In the genomic region with DNA sequence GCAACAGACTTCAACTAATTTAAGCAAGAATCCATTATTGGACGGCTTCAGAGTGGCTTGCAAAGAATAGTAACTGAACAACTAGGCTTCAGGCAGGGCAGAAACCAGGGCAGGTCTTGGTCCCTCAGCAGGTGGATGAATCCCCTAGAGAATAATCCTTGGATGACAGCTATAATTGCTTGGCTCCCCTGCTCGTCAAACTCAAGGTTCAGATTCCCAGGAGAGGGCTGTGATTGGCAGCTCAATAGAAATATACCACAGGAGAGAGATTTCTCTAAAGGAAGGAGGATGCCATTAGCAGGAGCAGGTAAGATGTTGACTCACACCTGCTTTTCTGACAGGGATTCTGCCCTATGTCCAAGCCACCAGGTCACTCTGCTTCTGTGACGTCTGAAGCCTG, we compare ENCODE assay signal across 1 cellular context.
TF ChIP-seq lines count a peak whose summit lies in the region.

No MANE protein-coding gene starts in this region.

TF ChIP-seq in neural cell, 6 proteins besides CTCF, POLR2A, EP300 and RAD21 (continued from another document):
- TF ChIP-seq, protein P1, sequence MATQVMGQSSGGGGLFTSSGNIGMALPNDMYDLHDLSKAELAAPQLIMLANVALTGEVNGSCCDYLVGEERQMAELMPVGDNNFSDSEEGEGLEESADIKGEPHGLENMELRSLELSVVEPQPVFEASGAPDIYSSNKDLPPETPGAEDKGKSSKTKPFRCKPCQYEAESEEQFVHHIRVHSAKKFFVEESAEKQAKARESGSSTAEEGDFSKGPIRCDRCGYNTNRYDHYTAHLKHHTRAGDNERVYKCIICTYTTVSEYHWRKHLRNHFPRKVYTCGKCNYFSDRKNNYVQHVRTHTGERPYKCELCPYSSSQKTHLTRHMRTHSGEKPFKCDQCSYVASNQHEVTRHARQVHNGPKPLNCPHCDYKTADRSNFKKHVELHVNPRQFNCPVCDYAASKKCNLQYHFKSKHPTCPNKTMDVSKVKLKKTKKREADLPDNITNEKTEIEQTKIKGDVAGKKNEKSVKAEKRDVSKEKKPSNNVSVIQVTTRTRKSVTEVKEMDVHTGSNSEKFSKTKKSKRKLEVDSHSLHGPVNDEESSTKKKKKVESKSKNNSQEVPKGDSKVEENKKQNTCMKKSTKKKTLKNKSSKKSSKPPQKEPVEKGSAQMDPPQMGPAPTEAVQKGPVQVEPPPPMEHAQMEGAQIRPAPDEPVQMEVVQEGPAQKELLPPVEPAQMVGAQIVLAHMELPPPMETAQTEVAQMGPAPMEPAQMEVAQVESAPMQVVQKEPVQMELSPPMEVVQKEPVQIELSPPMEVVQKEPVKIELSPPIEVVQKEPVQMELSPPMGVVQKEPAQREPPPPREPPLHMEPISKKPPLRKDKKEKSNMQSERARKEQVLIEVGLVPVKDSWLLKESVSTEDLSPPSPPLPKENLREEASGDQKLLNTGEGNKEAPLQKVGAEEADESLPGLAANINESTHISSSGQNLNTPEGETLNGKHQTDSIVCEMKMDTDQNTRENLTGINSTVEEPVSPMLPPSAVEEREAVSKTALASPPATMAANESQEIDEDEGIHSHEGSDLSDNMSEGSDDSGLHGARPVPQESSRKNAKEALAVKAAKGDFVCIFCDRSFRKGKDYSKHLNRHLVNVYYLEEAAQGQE (IDR thresholded peaks at IDR 0.05; ENCODE audit: borderline replicate concordance) = no peak
